8 cellular contexts compared by ENCODE assay signal in the genomic region with DNA sequence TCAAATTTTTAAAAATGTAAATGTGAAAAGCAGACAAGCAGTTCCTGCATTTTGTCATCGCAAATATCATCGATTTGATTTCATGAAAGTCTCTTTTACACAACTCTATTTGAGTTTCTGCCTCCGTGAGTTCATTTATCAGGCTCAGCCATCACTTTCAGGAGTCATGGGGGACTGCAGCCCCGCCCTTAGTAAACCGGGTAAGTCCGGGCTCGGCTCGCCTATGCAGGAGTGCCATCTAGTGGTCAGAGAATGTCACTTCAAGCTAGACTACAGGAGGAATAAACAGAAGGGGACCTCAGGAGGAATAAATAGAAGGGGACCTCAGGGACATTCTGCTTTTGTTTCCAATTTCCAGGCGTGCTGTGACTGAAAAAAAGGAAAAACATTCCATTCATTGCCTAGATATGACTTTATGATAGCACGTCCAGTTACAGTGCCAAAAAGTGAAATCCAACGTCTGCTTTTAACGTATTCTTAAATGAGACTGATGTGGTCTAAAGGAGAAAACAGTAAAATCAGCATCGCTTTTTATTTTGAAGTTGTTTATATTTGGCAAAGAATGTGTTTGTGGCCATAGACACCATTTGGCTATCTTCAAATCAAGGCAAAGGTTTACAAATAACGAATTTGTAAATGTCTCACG.
DNase-seq lines count a peak whose midpoint lies in the region; ATAC-seq and TF ChIP-seq lines count a peak whose summit lies in the region.

No MANE protein-coding gene starts in this region.

- no peaks in the 10 kb centered on the region for H3K36me3 Mint-ChIP-seq in nephron progenitor cell (ENCODE audit: low read depth)
- no peaks in the 10 kb centered on the region for H3K36me3 Mint-ChIP-seq in stimulated activated naive CD8-positive, alpha-beta T cell treated with anti-CD3 and anti-CD28 coated beads, Interleukin-15, Interleukin-2, amounts not matched to agents 100 ng/mL and 50 ng/mL, for 24 hours (ENCODE audit: low read depth)

- no peaks in the 10 kb centered on the region for H3K27me3 ChIP-seq in fibroblast of lung (ENCODE audit: control insufficient read depth, insufficient read depth, low read length)

- no peaks in the 10 kb centered on the region for H3K27me3 Mint-ChIP-seq in nephron progenitor cell (ENCODE audit: low read depth, poor library complexity)
- H3K27me3 Mint-ChIP-seq in stimulated activated naive CD8-positive, alpha-beta T cell treated with anti-CD3 and anti-CD28 coated beads, Interleukin-15, Interleukin-2, amounts not matched to agents 100 ng/mL and 50 ng/mL, for 24 hours = peaks cover 11% of the 10 kb centered on the region

- H3K36me3 ChIP-seq in fibroblast of lung (ENCODE audit: control insufficient read depth, insufficient read depth, low read length) = no peaks in the 10 kb centered on the region

- H3K27ac Mint-ChIP-seq in nephron progenitor cell = no peak overlapping the region
- H3K27ac Mint-ChIP-seq in stimulated activated naive CD8-positive, alpha-beta T cell treated with anti-CD3 and anti-CD28 coated beads, Interleukin-15, Interleukin-2, amounts not matched to agents 100 ng/mL and 50 ng/mL, for 24 hours = no peak overlapping the region

- H3K4me1 Mint-ChIP-seq in nephron progenitor cell = peaks cover 40% of the 10 kb centered on the region
- H3K4me1 Mint-ChIP-seq in stimulated activated naive CD8-positive, alpha-beta T cell treated with anti-CD3 and anti-CD28 coated beads, Interleukin-15, Interleukin-2, amounts not matched to agents 100 ng/mL and 50 ng/mL, for 24 hours (ENCODE audit: low read depth) = peaks cover 3% of the 10 kb centered on the region

- no peaks in the 10 kb centered on the region for H3K9me3 Mint-ChIP-seq in nephron progenitor cell
- no peaks in the 10 kb centered on the region for H3K9me3 Mint-ChIP-seq in stimulated activated naive CD8-positive, alpha-beta T cell treated with anti-CD3 and anti-CD28 coated beads, Interleukin-15, Interleukin-2, amounts not matched to agents 100 ng/mL and 50 ng/mL, for 24 hours

- no peak overlapping the region for H3K4me3 Mint-ChIP-seq in nephron progenitor cell
- H3K4me3 Mint-ChIP-seq in stimulated activated naive CD8-positive, alpha-beta T cell treated with anti-CD3 and anti-CD28 coated beads, Interleukin-15, Interleukin-2, amounts not matched to agents 100 ng/mL and 50 ng/mL, for 24 hours = peak overlapping the region; percentile 56

- H3K9ac ChIP-seq in fibroblast of lung (ENCODE audit: insufficient read depth, low read length) = no peak overlapping the region

- DNase-seq in DMS114 treated with DMSO at 0.1 percent for 48 hours (lab: John Stamatoyannopoulos, UW; ENCODE audit: unreplicated experiment) (peak; percentile 67), HuH-7.5 (ENCODE audit: low spot score) (peak; percentile 40), fibroblast of lung (ENCODE audit: low read depth in 2 of 2) (peak; percentile 59 to 76), nephron progenitor cell (peak; percentile 77)
- peak; percentile 75 for DNase-seq in activated T-cell treated with anti-CD3 and anti-CD28 coated beads, Interleukin-2, amount 50 U/mL, for 48 hours

- H3K27ac ChIP-seq in fibroblast of lung (ENCODE audit: insufficient read depth, low read length) = no peak overlapping the region

- peak overlapping the region; percentile 21 to 71 (median 40) for H3K4me3 ChIP-seq in fibroblast of lung (replicated peaks in 1 of 4; ENCODE audit: control extremely low read depth in 1 of 4, insufficient read depth in 1 of 4, low read depth in 3 of 4, low read length in 4 of 4)

- peak; percentile 98 for ATAC-seq in GM21526 (IDR thresholded peaks at IDR 0.05; ENCODE audit: low FRiP score, unreplicated experiment)

- peak; percentile 93 to 96 for TF ChIP-seq CTCF in fibroblast of lung (conservative IDR thresholded peaks at IDR 0.05 in 1 of 2, IDR thresholded peaks at IDR 0.05 in 1 of 2; ENCODE audit: low read depth in 1 of 2, low read length in 2 of 2)
- TF ChIP-seq CTCF in nephron progenitor cell (IDR thresholded peaks at IDR 0.05) = peak; percentile 98

- peak overlapping the region; percentile 72 for H3K4me2 ChIP-seq in fibroblast of lung (ENCODE audit: extremely low read depth, insufficient read depth, low read length)

- H3K79me2 ChIP-seq in fibroblast of lung (ENCODE audit: control insufficient read depth, insufficient read depth, low read length) = no peaks in the 10 kb centered on the region

- H4K20me1 ChIP-seq in fibroblast of lung (ENCODE audit: control insufficient read depth, extremely low read depth, insufficient read depth, low read length) = no peaks in the 10 kb centered on the region

- no peaks in the 10 kb centered on the region for H3K4me1 ChIP-seq in fibroblast of lung (ENCODE audit: control insufficient read depth, extremely low read depth, insufficient read depth, low read length)

- H3K9me3 ChIP-seq in fibroblast of lung (ENCODE audit: control insufficient read depth, insufficient read depth, low read depth, low read length) = no peaks in the 10 kb centered on the region

- H2AFZ ChIP-seq in fibroblast of lung (ENCODE audit: low read length) = peak overlapping the region; percentile 73

TF ChIP-seq in PFSK-1, 5 proteins besides CTCF, POLR2A, EP300 and RAD21:
- TF ChIP-seq FOXP2 (optimal IDR thresholded peaks at IDR 0.05; ENCODE audit: borderline replicate concordance, extremely low read depth, extremely low read length, insufficient read depth) (peak; percentile 24), TAF1 (IDR thresholded peaks at IDR 0.05; ENCODE audit: borderline replicate concordance, insufficient read depth, low read length) (no peak)
- TF ChIP-seq, protein P1, sequence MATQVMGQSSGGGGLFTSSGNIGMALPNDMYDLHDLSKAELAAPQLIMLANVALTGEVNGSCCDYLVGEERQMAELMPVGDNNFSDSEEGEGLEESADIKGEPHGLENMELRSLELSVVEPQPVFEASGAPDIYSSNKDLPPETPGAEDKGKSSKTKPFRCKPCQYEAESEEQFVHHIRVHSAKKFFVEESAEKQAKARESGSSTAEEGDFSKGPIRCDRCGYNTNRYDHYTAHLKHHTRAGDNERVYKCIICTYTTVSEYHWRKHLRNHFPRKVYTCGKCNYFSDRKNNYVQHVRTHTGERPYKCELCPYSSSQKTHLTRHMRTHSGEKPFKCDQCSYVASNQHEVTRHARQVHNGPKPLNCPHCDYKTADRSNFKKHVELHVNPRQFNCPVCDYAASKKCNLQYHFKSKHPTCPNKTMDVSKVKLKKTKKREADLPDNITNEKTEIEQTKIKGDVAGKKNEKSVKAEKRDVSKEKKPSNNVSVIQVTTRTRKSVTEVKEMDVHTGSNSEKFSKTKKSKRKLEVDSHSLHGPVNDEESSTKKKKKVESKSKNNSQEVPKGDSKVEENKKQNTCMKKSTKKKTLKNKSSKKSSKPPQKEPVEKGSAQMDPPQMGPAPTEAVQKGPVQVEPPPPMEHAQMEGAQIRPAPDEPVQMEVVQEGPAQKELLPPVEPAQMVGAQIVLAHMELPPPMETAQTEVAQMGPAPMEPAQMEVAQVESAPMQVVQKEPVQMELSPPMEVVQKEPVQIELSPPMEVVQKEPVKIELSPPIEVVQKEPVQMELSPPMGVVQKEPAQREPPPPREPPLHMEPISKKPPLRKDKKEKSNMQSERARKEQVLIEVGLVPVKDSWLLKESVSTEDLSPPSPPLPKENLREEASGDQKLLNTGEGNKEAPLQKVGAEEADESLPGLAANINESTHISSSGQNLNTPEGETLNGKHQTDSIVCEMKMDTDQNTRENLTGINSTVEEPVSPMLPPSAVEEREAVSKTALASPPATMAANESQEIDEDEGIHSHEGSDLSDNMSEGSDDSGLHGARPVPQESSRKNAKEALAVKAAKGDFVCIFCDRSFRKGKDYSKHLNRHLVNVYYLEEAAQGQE (IDR thresholded peaks at IDR 0.05; ENCODE audit: insufficient read depth in 1 of 2, low read depth in 2 of 2, low read length in 2 of 2) = no peak
